In the genomic region with DNA sequence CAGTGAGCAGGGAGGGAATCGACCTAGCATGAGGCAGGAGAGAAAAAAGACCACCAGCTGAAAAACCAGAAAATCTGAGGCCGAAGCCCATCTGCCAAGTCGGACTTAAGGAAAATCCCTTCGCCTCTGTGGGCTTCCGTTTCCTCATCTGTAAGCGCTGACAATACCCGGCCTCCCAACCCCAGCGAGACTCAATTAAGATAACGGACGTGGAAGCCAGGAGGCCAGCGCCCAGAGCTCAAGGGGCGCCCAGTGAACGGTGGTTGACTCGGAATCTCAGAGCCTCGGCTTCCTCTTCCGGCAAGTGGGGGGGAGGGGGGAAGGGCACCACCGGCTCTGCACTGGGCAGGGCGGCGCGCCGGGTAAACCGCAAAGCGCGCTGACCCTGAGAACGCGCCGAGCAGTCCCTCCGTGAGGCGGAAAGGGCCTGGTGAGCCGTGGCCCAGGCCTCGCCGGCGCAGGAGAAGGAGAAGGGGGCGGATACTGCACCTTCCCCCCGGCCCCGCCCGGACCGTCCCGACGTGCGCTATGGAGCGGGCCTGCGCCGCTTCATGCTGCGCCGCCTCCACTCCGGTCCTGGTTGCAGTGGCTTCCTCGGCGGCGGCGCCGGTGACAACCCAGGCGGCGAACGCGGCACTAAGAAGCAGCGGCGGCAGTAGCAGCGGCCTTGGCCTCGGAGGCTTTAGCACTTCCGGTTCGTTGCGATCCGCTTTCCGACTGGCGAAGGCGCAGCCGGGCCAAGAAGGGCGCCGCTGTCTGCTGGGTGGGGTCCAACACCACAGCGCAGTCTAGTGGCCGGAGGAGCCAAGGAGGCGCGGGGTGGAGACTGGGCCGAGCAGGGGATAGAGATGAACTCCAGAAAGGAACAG, we compare ENCODE assay signal across 8 cellular contexts. TPM values are rescaled to one million over a fixed set of nuclear protein-coding genes. Genes with fewer than 3 reads are reported as not detected.
DNase-seq lines count a peak whose midpoint lies in the region; ATAC-seq and TF ChIP-seq lines count a peak whose summit lies in the region.

A gene (minus strand): TSS at position 693 of the 869 bp plus-strand sequence. CDS start 5,136 bp downstream, outside the sequence.

- H3K9ac ChIP-seq in SU-DHL-6 (ENCODE audit: low read length) (peak within 1 kb of the TSS; percentile 95), parathyroid adenoma (no peak within 1 kb of the TSS)

- H3K79me2 ChIP-seq in SU-DHL-6 (ENCODE audit: insufficient read depth, low read length) (peaks cover 49% of the 10 kb centered on the region), parathyroid adenoma (peaks cover 9% of the 10 kb centered on the region)

- DNase-seq in GM12864 (ENCODE audit: low read depth) (peak; percentile 88), NCI-H1105 treated with DMSO at 0.1 percent for 48 hours (lab: John Stamatoyannopoulos, UW) (peak; percentile 96), Right ventricle myocardium superior (peak; percentile 96), transverse colon (peak; percentile 95)
- DNase-seq in activated naive CD8-positive, alpha-beta T cell treated with anti-CD3 and anti-CD28 coated beads, Interleukin-2, amount 50 U/mL, for 16 hours (ENCODE audit: low read depth, low spot score), result peak; percentile 86

- H3K36me3 ChIP-seq in SU-DHL-6 (ENCODE audit: low read length) (peaks cover 11% of the 10 kb centered on the region), parathyroid adenoma (ENCODE audit: control insufficient read depth, insufficient read depth, low read length) (no peaks in the 10 kb centered on the region), transverse colon (peaks cover 0 to 3% (median under 1%) of the 10 kb centered on the region in 4 donors)

- peak; percentile 95 for ATAC-seq in HG02642 (IDR thresholded peaks at IDR 0.05; ENCODE audit: poor library complexity, unreplicated experiment)
- ATAC-seq in Right ventricle myocardium superior (ENCODE audit: poor library complexity), result peak; percentile 99

- TF ChIP-seq CTCF in GM12864 (IDR thresholded peaks at IDR 0.05; ENCODE audit: low read depth, low read length, missing control alignments), result peak; percentile 94
- TF ChIP-seq CTCF in SU-DHL-6 (IDR thresholded peaks at IDR 0.05; ENCODE audit: insufficient read depth, low read length, poor library complexity, severe bottlenecking), result peak; percentile 97
- peak; percentile 78 for TF ChIP-seq CTCF in parathyroid adenoma (IDR thresholded peaks at IDR 0.05)
- peak; percentile 59 to 85 (median 77) for TF ChIP-seq CTCF in transverse colon (IDR thresholded peaks at IDR 0.05)

- H3K27me3 ChIP-seq in SU-DHL-6 (ENCODE audit: low read length) (no peaks in the 10 kb centered on the region), parathyroid adenoma (ENCODE audit: control insufficient read depth, insufficient read depth, low read length) (no peaks in the 10 kb centered on the region), transverse colon (no peaks in the 10 kb centered on the region)

- peak within 1 kb of the TSS; percentile 91 for H3K27ac ChIP-seq in SU-DHL-6 (ENCODE audit: low read depth, low read length)
- H3K27ac ChIP-seq in parathyroid adenoma, result peak within 1 kb of the TSS; percentile 76
- H3K27ac ChIP-seq in transverse colon, result peak within 1 kb of the TSS; percentile 94 to 99 (median 97)

- H3K9me3 ChIP-seq in SU-DHL-6 (ENCODE audit: insufficient read depth, low read length) (no peaks in the 10 kb centered on the region), parathyroid adenoma (ENCODE audit: control insufficient read depth, low read length) (no peaks in the 10 kb centered on the region), transverse colon (no peaks in the 10 kb centered on the region)

- H3K9me2 ChIP-seq in SU-DHL-6 (replicated peaks; ENCODE audit: insufficient read depth, low read length), result no peaks in the 10 kb centered on the region

- H3K4me2 ChIP-seq in SU-DHL-6 (ENCODE audit: low read depth, low read length, poor library complexity, severe bottlenecking) (peak within 1 kb of the TSS; percentile 88), parathyroid adenoma (ENCODE audit: low read length) (peak within 1 kb of the TSS; percentile 56)

- H3F3A ChIP-seq in SU-DHL-6 (ENCODE audit: insufficient read depth), result no peaks in the 10 kb centered on the region

- intact Hi-C loops in Right ventricle myocardium superior (cut with DNase I) (no loop called here), transverse colon (cut with DNase I; ENCODE audit: low total_unique reads) (no loop called here)

- 0 out of 2 replicates have a peak, but pooled peaks cover 4% of the 10 kb centered on the region for H4K20me1 ChIP-seq in SU-DHL-6 (ENCODE audit: low read depth, low read length)

- H3K4me1 ChIP-seq in parathyroid adenoma, result peaks cover 5% of the 10 kb centered on the region
- H3K4me1 ChIP-seq in transverse colon, result peaks cover 12 to 27% (median 21%) of the 10 kb centered on the region in 4 donors

- H2AFZ ChIP-seq in SU-DHL-6 (ENCODE audit: low read depth, low read length, severe bottlenecking) (peak within 1 kb of the TSS; percentile 100), parathyroid adenoma (peak within 1 kb of the TSS; percentile 93)

- WGBS in transverse colon (ENCODE audit: low coverage in 1 of 2), 2 donors, result 0 to 1% methylated on average over 4 to 50 of the region's 75 CpGs

- in situ Hi-C loops in transverse colon (cut with MboI; ENCODE audit: low pct_ligation_motif_present in 1 of 4, low pct_unique_long_range_greater_than_20kb in 1 of 4, low sequenced_read_pairs in 3 of 4), result no loop called here

- TF ChIP-seq POLR2A in transverse colon (IDR thresholded peaks at IDR 0.05), result peak; percentile 83

- TF ChIP-seq EP300 in transverse colon (IDR thresholded peaks at IDR 0.05; ENCODE audit: low read depth), result no peak

- H3K4me3 ChIP-seq in GM12864 (ENCODE audit: low read depth, low read length) (peak within 1 kb of the TSS; percentile 99), SU-DHL-6 (ENCODE audit: insufficient read depth, low read length, poor library complexity, severe bottlenecking) (peak within 1 kb of the TSS; percentile 67), parathyroid adenoma (ENCODE audit: low read depth, low read length) (peak within 1 kb of the TSS; percentile 93), transverse colon (peak within 1 kb of the TSS; percentile 86 to 100 (median 91))

RNA-seq across cellular contexts. Expression of the gene that starts here (rescaled TPM):
- total RNA-seq in Right ventricle myocardium superior (37.5 TPM), transverse colon (10 to 100 TPM; 20.2 to 66.5 (median 35.7) TPM)

Comparison
In these comparisons a context has a peak if more than half of its experiments do, and no peak if none do; other contexts are left out.
1. Peak in every context shown above with its lines: DNase-seq, ATAC-seq, H3K4me3 ChIP-seq and H3K27ac ChIP-seq.